11 cellular contexts compared by ENCODE assay signal in the genomic region with DNA sequence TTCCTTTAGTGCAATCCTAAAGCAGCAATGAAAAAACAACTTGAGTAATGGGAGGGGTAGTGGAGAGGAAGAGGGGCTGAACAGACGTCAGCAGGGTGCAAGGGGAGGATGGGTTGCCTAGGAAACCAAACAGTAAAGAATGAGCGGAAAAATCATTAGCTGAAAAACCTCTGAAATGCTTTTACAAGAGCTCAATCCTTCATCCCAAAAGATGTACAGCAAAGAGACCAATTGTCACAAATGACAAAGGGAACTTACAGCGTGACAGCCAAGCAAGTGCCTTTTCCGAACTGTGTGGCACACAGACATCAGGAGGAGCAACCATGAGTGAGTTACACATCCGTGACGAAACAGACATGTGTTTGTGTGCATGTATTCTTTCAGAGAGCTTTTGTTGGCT.
DNase-seq lines count a peak whose midpoint lies in the region; ATAC-seq and TF ChIP-seq lines count a peak whose summit lies in the region.
"Had no signal": no experiment of that assay in that cellular context is flagged by ENCODE, and none has a peak within 500 bp of the region (broad histone marks: within the 10 kb centered on the region; RNA-seq: fewer than 3 reads in every experiment).

No MANE protein-coding gene starts in this region.

- H3K9ac ChIP-seq in MM.1S (ENCODE audit: low read length), result no peak overlapping the region

- no peak for ATAC-seq in HG03175 (IDR thresholded peaks at IDR 0.05; ENCODE audit: unreplicated experiment)
- ATAC-seq: pancreas had no signal

- no peak for DNase-seq in activated T-cell treated with anti-CD3 and anti-CD28 coated beads, Interleukin-2, amount 50 U/mL, for 24 hours
- DNase-seq in activated T-cell treated with anti-CD3 and anti-CD28 coated beads for 4 hours (no peak), hepatocyte (ENCODE audit: low spot score) (peak; percentile 11), substantia nigra (lab: John Stamatoyannopoulos, UW) (peak in 10 of 49 donors; percentile 20 to 49 (median 26)), GDM1 (lab: John Stamatoyannopoulos, UW) (no peak), MM.1S (no peak)
- no peak for DNase-seq in activated T-helper 1 cell treated with anti-CD3 and anti-CD28 coated beads, Interleukin-12 subunit alpha, Interleukin-12 subunit beta, Interleukin-2, Interleukin-4 antibody, amounts not matched to agents 30 ng/mL and 10 ng/mL and 1 ng/mL, durations not matched to agents 14 hours and 24 hours and 36 hours (ENCODE audit: low spot score)
- DNase-seq: NCI-H1694, pancreas, WERI-Rb-1 had no signal

- H3K27ac Mint-ChIP-seq in activated T-cell treated with anti-CD3 and anti-CD28 coated beads, Interleukin-2, amount 50 U/mL, for 24 hours, result peak overlapping the region; percentile 69
- peak overlapping the region; percentile 63 for H3K27ac Mint-ChIP-seq in activated T-helper 1 cell treated with anti-CD3 and anti-CD28 coated beads, Interleukin-12 subunit alpha, Interleukin-12 subunit beta, Interleukin-2, Interleukin-4 antibody, amounts not matched to agents 30 ng/mL and 10 ng/mL and 1 ng/mL, durations not matched to agents 14 hours and 24 hours and 36 hours

- H3K27me3 Mint-ChIP-seq in activated T-cell treated with anti-CD3 and anti-CD28 coated beads, Interleukin-2, amount 50 U/mL, for 24 hours, result no peaks in the 10 kb centered on the region
- H3K27me3 Mint-ChIP-seq in activated T-helper 1 cell treated with anti-CD3 and anti-CD28 coated beads, Interleukin-12 subunit alpha, Interleukin-12 subunit beta, Interleukin-2, Interleukin-4 antibody, amounts not matched to agents 30 ng/mL and 10 ng/mL and 1 ng/mL, durations not matched to agents 14 hours and 24 hours and 36 hours (ENCODE audit: insufficient read depth), result no peaks in the 10 kb centered on the region

- H3K27me3 ChIP-seq in hepatocyte, result no peaks in the 10 kb centered on the region
- H3K27me3 ChIP-seq in MM.1S (replicated peaks; ENCODE audit: insufficient read depth, low read length), result no peaks in the 10 kb centered on the region
- H3K27me3 ChIP-seq: pancreas had no signal

- H3K9me3 Mint-ChIP-seq in activated T-cell treated with anti-CD3 and anti-CD28 coated beads, Interleukin-2, amount 50 U/mL, for 24 hours, result no peaks in the 10 kb centered on the region
- H3K9me3 Mint-ChIP-seq in activated T-helper 1 cell treated with anti-CD3 and anti-CD28 coated beads, Interleukin-12 subunit alpha, Interleukin-12 subunit beta, Interleukin-2, Interleukin-4 antibody, amounts not matched to agents 30 ng/mL and 10 ng/mL and 1 ng/mL, durations not matched to agents 14 hours and 24 hours and 36 hours, result no peaks in the 10 kb centered on the region

- H3K9me2 ChIP-seq in hepatocyte (replicated peaks; ENCODE audit: insufficient read depth) (no peaks in the 10 kb centered on the region), MM.1S (replicated peaks; ENCODE audit: insufficient read depth, low read length) (no peaks in the 10 kb centered on the region)

- H3K4me3 Mint-ChIP-seq in activated T-cell treated with anti-CD3 and anti-CD28 coated beads, Interleukin-2, amount 50 U/mL, for 24 hours, result no peak overlapping the region
- H3K4me3 Mint-ChIP-seq in activated T-helper 1 cell treated with anti-CD3 and anti-CD28 coated beads, Interleukin-12 subunit alpha, Interleukin-12 subunit beta, Interleukin-2, Interleukin-4 antibody, amounts not matched to agents 30 ng/mL and 10 ng/mL and 1 ng/mL, durations not matched to agents 14 hours and 24 hours and 36 hours, result no peak overlapping the region

- H4K20me1 ChIP-seq in hepatocyte (ENCODE audit: insufficient read depth, poor library complexity, severe bottlenecking) (peaks cover 21% of the 10 kb centered on the region), MM.1S (ENCODE audit: insufficient read depth, low read length) (peaks cover 3% of the 10 kb centered on the region; the same call in 1 of the 2 replicates)

- H3K36me3 Mint-ChIP-seq in activated T-cell treated with anti-CD3 and anti-CD28 coated beads, Interleukin-2, amount 50 U/mL, for 24 hours (ENCODE audit: low read depth), result peaks cover 14% of the 10 kb centered on the region
- peaks cover 7% of the 10 kb centered on the region for H3K36me3 Mint-ChIP-seq in activated T-helper 1 cell treated with anti-CD3 and anti-CD28 coated beads, Interleukin-12 subunit alpha, Interleukin-12 subunit beta, Interleukin-2, Interleukin-4 antibody, amounts not matched to agents 30 ng/mL and 10 ng/mL and 1 ng/mL, durations not matched to agents 14 hours and 24 hours and 36 hours (ENCODE audit: low read depth)

- H3K27ac ChIP-seq in hepatocyte, result no peak overlapping the region
- peak overlapping the region; percentile 70 for H3K27ac ChIP-seq in substantia nigra (ENCODE audit: low read depth, low read length, poor library complexity, severe bottlenecking)
- H3K27ac ChIP-seq in MM.1S (ENCODE audit: low read length), result no peak overlapping the region
- H3K27ac ChIP-seq: pancreas, WERI-Rb-1 had no signal

- no peaks in the 10 kb centered on the region for H3K36me3 ChIP-seq in hepatocyte (replicated peaks; ENCODE audit: insufficient read depth, low read depth)
- no peaks in the 10 kb centered on the region for H3K36me3 ChIP-seq in MM.1S (replicated peaks; ENCODE audit: insufficient read depth, low read length)
- H3K36me3 ChIP-seq: pancreas, WERI-Rb-1 had no signal

- H3K4me3 ChIP-seq in hepatocyte (no peak overlapping the region), MM.1S (ENCODE audit: low read length) (no peak overlapping the region)
- H3K4me3 ChIP-seq: pancreas had no signal

- no peaks in the 10 kb centered on the region for H3F3A ChIP-seq in MM.1S (ENCODE audit: insufficient read depth, low read length)

- H3K4me1 Mint-ChIP-seq in activated T-cell treated with anti-CD3 and anti-CD28 coated beads, Interleukin-2, amount 50 U/mL, for 24 hours (ENCODE audit: low read depth), result peaks cover 65% of the 10 kb centered on the region
- H3K4me1 Mint-ChIP-seq in activated T-helper 1 cell treated with anti-CD3 and anti-CD28 coated beads, Interleukin-12 subunit alpha, Interleukin-12 subunit beta, Interleukin-2, Interleukin-4 antibody, amounts not matched to agents 30 ng/mL and 10 ng/mL and 1 ng/mL, durations not matched to agents 14 hours and 24 hours and 36 hours (ENCODE audit: low read depth), result peaks cover 50% of the 10 kb centered on the region

- H3K79me2 ChIP-seq in hepatocyte (peaks cover 90% of the 10 kb centered on the region), MM.1S (ENCODE audit: low read length) (peaks cover 97% of the 10 kb centered on the region)

- TF ChIP-seq CTCF in hepatocyte (IDR thresholded peaks at IDR 0.05; ENCODE audit: poor library complexity), result no peak
- TF ChIP-seq CTCF in MM.1S (IDR thresholded peaks at IDR 0.05; ENCODE audit: low read length), result no peak

- intact Hi-C loops in activated T-helper 1 cell treated with anti-CD3 and anti-CD28 coated beads, Interleukin-12 subunit alpha, Interleukin-12 subunit beta, Interleukin-2, Interleukin-4 antibody, amounts not matched to agents 30 ng/mL and 10 ng/mL and 1 ng/mL, durations not matched to agents 14 hours and 24 hours and 36 hours (cut with micrococcal nuclease), result no loop called here

- H2AFZ ChIP-seq in hepatocyte, result no peak overlapping the region
- H2AFZ ChIP-seq in MM.1S (ENCODE audit: low read length), result no peak overlapping the region

- 47% methylated on average over 6 of the region's 6 CpGs for WGBS in hepatocyte (ENCODE audit: low lambda C conversion rate, missing lambda C conversion rate)

- H3K4me1 ChIP-seq in hepatocyte (ENCODE audit: insufficient read depth), result peaks cover 24% of the 10 kb centered on the region
- 0 out of 2 replicates have a peak, but pooled peaks cover 9% of the 10 kb centered on the region for H3K4me1 ChIP-seq in MM.1S (ENCODE audit: low read length)

- H3K9me3 ChIP-seq in hepatocyte (ENCODE audit: low read depth) (no peaks in the 10 kb centered on the region), MM.1S (replicated peaks; ENCODE audit: insufficient read depth, low read length) (no peaks in the 10 kb centered on the region)
- H3K9me3 ChIP-seq: pancreas had no signal

- H3K4me2 ChIP-seq in hepatocyte (no peak overlapping the region), MM.1S (ENCODE audit: low read depth, low read length) (no peak overlapping the region)
